In the genomic region with DNA sequence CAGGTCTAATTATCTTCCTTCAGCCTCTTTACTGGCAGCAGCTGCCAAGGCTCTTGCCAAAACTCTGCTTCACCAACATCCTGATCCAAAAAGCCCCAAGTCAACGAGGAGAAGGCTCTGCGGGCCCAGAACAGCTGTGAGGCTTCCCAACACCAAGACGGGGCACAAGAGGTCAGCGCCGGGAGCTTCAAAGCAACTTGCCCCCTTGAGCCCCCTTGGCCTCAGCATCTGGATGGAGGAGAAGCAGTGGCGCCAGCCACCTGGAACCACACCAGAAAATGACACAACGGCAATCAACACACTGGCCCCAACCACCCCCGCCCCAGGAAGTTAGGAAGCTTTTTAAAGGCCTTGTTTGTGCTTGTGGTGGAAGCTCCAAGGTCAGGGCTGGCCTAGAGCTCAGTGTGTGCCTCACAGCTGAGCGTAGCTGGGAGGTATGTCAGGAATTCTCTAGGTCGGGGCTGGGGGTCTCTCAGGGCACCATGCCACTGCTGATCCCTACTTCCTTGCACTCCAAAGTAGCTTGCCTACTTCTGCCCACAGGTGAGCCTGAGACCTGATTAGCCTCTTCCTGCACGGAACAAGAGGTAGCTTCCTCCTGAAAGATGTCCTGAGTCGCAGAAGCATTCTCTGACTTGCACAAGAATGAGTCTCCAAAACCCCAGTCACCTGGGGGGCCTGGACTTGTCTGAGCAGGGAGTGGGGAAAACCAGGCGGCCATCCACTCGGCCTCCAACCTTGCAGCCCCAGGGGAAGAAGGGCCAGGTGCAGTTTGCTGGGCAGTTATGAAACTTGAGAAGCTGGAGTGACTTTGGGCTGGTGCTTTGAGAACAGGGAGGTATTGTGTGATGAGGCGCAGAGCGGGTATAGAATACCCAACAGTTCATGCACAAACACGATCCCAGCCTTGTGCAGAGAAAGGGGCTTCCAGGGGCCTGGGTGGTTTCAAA, we compare ENCODE assay signal across 8 cellular contexts. TPM values are rescaled to one million over a fixed set of nuclear protein-coding genes. Genes with fewer than 3 reads are reported as not detected.
A peak's percentile ranks its signal among the peaks of the same experiment; 100 is the strongest.
DNase-seq lines count a peak whose midpoint lies in the region; ATAC-seq and TF ChIP-seq lines count a peak whose summit lies in the region.

No MANE protein-coding gene starts in this region.

- H3K27me3 ChIP-seq in PC-9 (ENCODE audit: insufficient read depth, low read depth) = no peaks in the 10 kb centered on the region

- H3K4me3 Mint-ChIP-seq in activated naive CD8-positive, alpha-beta T cell treated with anti-CD3 and anti-CD28 coated beads, Interleukin-2, amount 50 U/mL, for 24 hours = no peak overlapping the region
- no peak overlapping the region for H3K4me3 Mint-ChIP-seq in natural killer cell
- H3K4me3 Mint-ChIP-seq in T-helper 2 cell treated with Interferon-gamma antibody and Interleukin-4, amounts not matched to agents 5 μg/mL and 100 μg/mL, for 36 hours = no peak overlapping the region

- POLR2A ChIA-PET in PC-9 (lab: Charles Lee; ENCODE audit: unreplicated experiment) = interaction anchor here (0.6 to 1.1 kb wide), 5 partner anchors 9 to 293 kb away, joined by 3 to 11 read pairs (median 4); no protein-coding TSS in a partner anchor

- no peaks in the 10 kb centered on the region for H3K79me2 ChIP-seq in PC-9 (ENCODE audit: low read depth)

- no peaks in the 10 kb centered on the region for H3K36me3 ChIP-seq in PC-9 (ENCODE audit: low read depth)

- BruUV-seq in PC-9 (replicated peaks; lab: Mats Ljungman, UMichigan) = no TSS peak

- intact Hi-C loops in PC-9 (cut with micrococcal nuclease; ENCODE audit: unreplicated experiment) (loop anchor here (1.0 kb wide), 2 partner anchors 68 to 113 kb away; no protein-coding TSS in a partner anchor), Right ventricle myocardium superior (cut with DNase I) (loop anchor here (5.0 kb wide), 1 partner anchor 111 kb away; no protein-coding TSS in a partner anchor), sciatic nerve (cut with DNase I) (no loop called here), natural killer cell (cut with micrococcal nuclease) (no loop called here)

- no peaks in the 10 kb centered on the region for H3K27me3 Mint-ChIP-seq in activated naive CD8-positive, alpha-beta T cell treated with anti-CD3 and anti-CD28 coated beads, Interleukin-2, amount 50 U/mL, for 24 hours
- H3K27me3 Mint-ChIP-seq in natural killer cell (ENCODE audit: low read depth in 2 of 2) = no peaks in the 10 kb centered on the region
- no peaks in the 10 kb centered on the region for H3K27me3 Mint-ChIP-seq in T-helper 2 cell treated with Interferon-gamma antibody and Interleukin-4, amounts not matched to agents 5 μg/mL and 100 μg/mL, for 36 hours (ENCODE audit: low read depth)

- H3K27ac Mint-ChIP-seq in activated naive CD8-positive, alpha-beta T cell treated with anti-CD3 and anti-CD28 coated beads, Interleukin-2, amount 50 U/mL, for 24 hours = no peak overlapping the region
- no peak overlapping the region for H3K27ac Mint-ChIP-seq in natural killer cell
- no peak overlapping the region for H3K27ac Mint-ChIP-seq in T-helper 2 cell treated with Interferon-gamma antibody and Interleukin-4, amounts not matched to agents 5 μg/mL and 100 μg/mL, for 36 hours

- no peak overlapping the region for H2AFZ ChIP-seq in PC-9

- no peaks in the 10 kb centered on the region for H3K9me2 ChIP-seq in PC-9 (ENCODE audit: insufficient read depth)

- no peak for TF ChIP-seq CTCF in PC-9 (conservative IDR thresholded peaks at IDR 0.05)
- no peak for TF ChIP-seq CTCF in natural killer cell (IDR thresholded peaks at IDR 0.05)

- peak; percentile 74 for DNase-seq in HCEC 1CT
- peak; percentile 73 to 83 for DNase-seq in PC-9
- DNase-seq in Right ventricle myocardium superior = peak; percentile 89
- peak; percentile 84 for DNase-seq in sciatic nerve (ENCODE audit: low spot score)
- DNase-seq in activated naive CD8-positive, alpha-beta T cell treated with anti-CD3 and anti-CD28 coated beads, Interleukin-2, amount 50 U/mL, for 24 hours = no peak
- no peak for DNase-seq in natural killer cell
- DNase-seq in T-helper 2 cell treated with Interferon-gamma antibody and Interleukin-4, amounts not matched to agents 5 μg/mL and 100 μg/mL, for 36 hours (ENCODE audit: low spot score) = no peak

- no peaks in the 10 kb centered on the region for H3K36me3 Mint-ChIP-seq in activated naive CD8-positive, alpha-beta T cell treated with anti-CD3 and anti-CD28 coated beads, Interleukin-2, amount 50 U/mL, for 24 hours (ENCODE audit: low read depth)
- no peaks in the 10 kb centered on the region for H3K36me3 Mint-ChIP-seq in natural killer cell
- no peaks in the 10 kb centered on the region for H3K36me3 Mint-ChIP-seq in T-helper 2 cell treated with Interferon-gamma antibody and Interleukin-4, amounts not matched to agents 5 μg/mL and 100 μg/mL, for 36 hours (ENCODE audit: low read depth)

- no peak overlapping the region for H3K4me3 ChIP-seq in PC-9

- peak overlapping the region; percentile 54 for H3K27ac ChIP-seq in PC-9

- H3K4me2 ChIP-seq in PC-9 = peak overlapping the region; percentile 63

- no peaks in the 10 kb centered on the region for H3K4me1 Mint-ChIP-seq in activated naive CD8-positive, alpha-beta T cell treated with anti-CD3 and anti-CD28 coated beads, Interleukin-2, amount 50 U/mL, for 24 hours
- H3K4me1 Mint-ChIP-seq in natural killer cell = no peaks in the 10 kb centered on the region
- no peaks in the 10 kb centered on the region for H3K4me1 Mint-ChIP-seq in T-helper 2 cell treated with Interferon-gamma antibody and Interleukin-4, amounts not matched to agents 5 μg/mL and 100 μg/mL, for 36 hours (ENCODE audit: low read depth)

- H3K4me1 ChIP-seq in PC-9 (replicated peaks; ENCODE audit: insufficient read depth) = peaks cover 62% of the 10 kb centered on the region

- no peaks in the 10 kb centered on the region for H4K20me1 ChIP-seq in PC-9 (ENCODE audit: insufficient read depth)

- peaks cover 56% of the 10 kb centered on the region for H3F3A ChIP-seq in PC-9 (ENCODE audit: insufficient read depth, low read depth)

- H3K9me3 ChIP-seq in PC-9 (ENCODE audit: insufficient read depth, low read depth) = no peaks in the 10 kb centered on the region

- CTCF ChIA-PET in PC-9 (lab: Charles Lee) = interaction anchor here (0.6 to 1.6 kb wide), 8 partner anchors 29 to 780 kb away, joined by 3 to 12 read pairs (median 4); no protein-coding TSS in a partner anchor

- ATAC-seq in Right ventricle myocardium superior (ENCODE audit: poor library complexity) (peak; percentile 66), sciatic nerve (peak; percentile 72), GM18868 (IDR thresholded peaks at IDR 0.05; ENCODE audit: unreplicated experiment) (no peak), natural killer cell (no peak)
- no peak for ATAC-seq in activated naive CD8-positive, alpha-beta T cell treated with anti-CD3 and anti-CD28 coated beads, Interleukin-2, amount 50 U/mL, for 24 hours

- no peaks in the 10 kb centered on the region for H3K9me3 Mint-ChIP-seq in activated naive CD8-positive, alpha-beta T cell treated with anti-CD3 and anti-CD28 coated beads, Interleukin-2, amount 50 U/mL, for 24 hours
- H3K9me3 Mint-ChIP-seq in natural killer cell = no peaks in the 10 kb centered on the region
- H3K9me3 Mint-ChIP-seq in T-helper 2 cell treated with Interferon-gamma antibody and Interleukin-4, amounts not matched to agents 5 μg/mL and 100 μg/mL, for 36 hours = no peaks in the 10 kb centered on the region

RNA-seq across cellular contexts. Expression of gene SRP9, which starts 9.8 kb away (rescaled TPM):
- total RNA-seq in PC-9 (2021) (291 and 406 TPM in 2 replicates), Right ventricle myocardium superior (188 TPM), sciatic nerve (151 TPM), natural killer cell (100 to 1,000 TPM in 1 of 3 donors, 10 to 100 TPM in 2; 83.1 to 116 (median 93.0) TPM)

RNA-seq across cellular contexts. Expression of gene EPHX1, which starts 42.1 kb away (rescaled TPM):
- 288 and 313 TPM in 2 replicates for total RNA-seq in PC-9 (2021)
- 68.6 TPM for total RNA-seq in Right ventricle myocardium superior
- total RNA-seq in sciatic nerve = 232 TPM
- total RNA-seq in natural killer cell = 1 to 10 TPM; 1.1 to 2.3 (median 1.5) TPM

Comparison
In these comparisons a context has a peak if more than half of its experiments do, and no peak if none do; other contexts are left out.
1. DNase-seq: peak in HCEC 1CT (single experiment), PC-9 (2 of 2), Right ventricle myocardium superior (single experiment) and sciatic nerve (single experiment); none in activated naive CD8-positive, alpha-beta T cell treated with anti-CD3 and anti-CD28 coated beads, Interleukin-2, amount 50 U/mL, for 24 hours (single experiment), natural killer cell (single experiment) and T-helper 2 cell treated with Interferon-gamma antibody and Interleukin-4, amounts not matched to agents 5 μg/mL and 100 μg/mL, for 36 hours (single experiment).
2. ATAC-seq: peak in Right ventricle myocardium superior (single experiment) and sciatic nerve (single experiment); none in GM18868 (single experiment), activated naive CD8-positive, alpha-beta T cell treated with anti-CD3 and anti-CD28 coated beads, Interleukin-2, amount 50 U/mL, for 24 hours (single experiment) and natural killer cell (0 of 3).
3. RNA of gene EPHX1, which starts 42.1 kb away (total RNA-seq): 288 to 313 TPM in PC-9, 232 TPM in sciatic nerve (single experiment) and 68.6 TPM in Right ventricle myocardium superior (single experiment); 1.1 to 2.3 TPM in natural killer cell; every median in the first group is over 10 times any median in the second.
4. intact Hi-C loops: an anchor here in PC-9 (1.0 kb wide) and Right ventricle myocardium superior (5.0 kb wide); none called in sciatic nerve and natural killer cell.